In genomic region chr20:46767127-46767761, GRCh38 we compare ENCODE assay signal across 8 cellular contexts. TPM values are rescaled to one million over a fixed set of nuclear protein-coding genes. Genes with fewer than 3 reads are reported as not detected.
DNase-seq lines count a peak whose midpoint lies in the region; ATAC-seq and TF ChIP-seq lines count a peak whose summit lies in the region.

No MANE protein-coding gene starts in this region.

- 75 to 80% methylated on average over 3 to 4 of the region's 4 CpGs for WGBS in endodermal cell (ENCODE audit: insufficient coverage in 1 of 2, insufficient read length in 1 of 2), 2 experiments

- peak; percentile 68 for DNase-seq in DMS53 treated with DMSO at 0.1 percent for 48 hours (lab: John Stamatoyannopoulos, UW; ENCODE audit: unreplicated experiment)
- peak; percentile 29 for DNase-seq in HK-2 (ENCODE audit: unreplicated experiment)
- DNase-seq in endodermal cell: peak; percentile 84
- DNase-seq in renal cortical epithelial cell (ENCODE audit: low read depth): peak; percentile 27
- DNase-seq in GM19238 (ENCODE audit: insufficient read length, low spot score): no peak
- DNase-seq in globus pallidus (ENCODE audit: low spot score): no peak

- no peaks in the 10 kb centered on the region for H3K27me3 Mint-ChIP-seq in endodermal cell (ENCODE audit: insufficient read depth)

- no peak overlapping the region for H3K4me2 ChIP-seq in OCI-LY1 (ENCODE audit: low read length)

- H3F3A ChIP-seq in OCI-LY1 (ENCODE audit: insufficient read depth, low read length): no peaks in the 10 kb centered on the region

- TF ChIP-seq CTCF in OCI-LY1 (IDR thresholded peaks at IDR 0.05; ENCODE audit: low read length) (peak; percentile 79), endodermal cell (conservative IDR thresholded peaks at IDR 0.05) (peak; percentile 93)

- H3K36me3 ChIP-seq in OCI-LY1 (ENCODE audit: insufficient read depth, low read length): no peaks in the 10 kb centered on the region
- H3K36me3 ChIP-seq in endodermal cell (ENCODE audit: control insufficient read depth, insufficient read depth, low read length): no peaks in the 10 kb centered on the region

- H3K79me2 ChIP-seq in OCI-LY1 (ENCODE audit: insufficient read depth, low read length): no peaks in the 10 kb centered on the region

- H3K9me3 ChIP-seq in OCI-LY1 (ENCODE audit: low read length) (no peaks in the 10 kb centered on the region), endodermal cell (ENCODE audit: control insufficient read depth, low read length) (no peaks in the 10 kb centered on the region)

- no peaks in the 10 kb centered on the region for H3K27me3 ChIP-seq in OCI-LY1 (ENCODE audit: insufficient read depth, low read length)
- no peaks in the 10 kb centered on the region for H3K27me3 ChIP-seq in endodermal cell (ENCODE audit: control insufficient read depth, insufficient read depth, low read length, poor library complexity, severe bottlenecking)

- H3K9me2 ChIP-seq in OCI-LY1 (ENCODE audit: low read depth, low read length): no peaks in the 10 kb centered on the region

- no peak for ATAC-seq in HG03457 (IDR thresholded peaks at IDR 0.05; ENCODE audit: unreplicated experiment)

- H3K4me1 Mint-ChIP-seq in endodermal cell: no peaks in the 10 kb centered on the region

- H3K9ac ChIP-seq in OCI-LY1 (ENCODE audit: low read length) (no peak overlapping the region), endodermal cell (ENCODE audit: extremely low read depth, low read length, poor library complexity, severe bottlenecking) (no peak overlapping the region)

- H3K4me3 ChIP-seq in OCI-LY1 (ENCODE audit: low read depth, low read length, poor library complexity, severe bottlenecking): no peak overlapping the region
- H3K4me3 ChIP-seq in endodermal cell (ENCODE audit: low read length): no peak overlapping the region

- H3K27ac Mint-ChIP-seq in endodermal cell: no peak overlapping the region

- H2AFZ ChIP-seq in OCI-LY1 (ENCODE audit: low read length): no peak overlapping the region

- no peaks in the 10 kb centered on the region for H3K9me3 Mint-ChIP-seq in endodermal cell

- H3K27ac ChIP-seq in OCI-LY1 (ENCODE audit: low read depth, low read length, poor library complexity, severe bottlenecking) (no peak overlapping the region), endodermal cell (ENCODE audit: low read depth, low read length) (no peak overlapping the region)

- H4K20me1 ChIP-seq in OCI-LY1 (ENCODE audit: insufficient read depth, low read length): no peaks in the 10 kb centered on the region

- no peak overlapping the region for H3K4me3 Mint-ChIP-seq in endodermal cell

- H3K36me3 Mint-ChIP-seq in endodermal cell (ENCODE audit: low read depth): no peaks in the 10 kb centered on the region

- no peaks in the 10 kb centered on the region for H3K4me1 ChIP-seq in OCI-LY1 (ENCODE audit: insufficient read depth, low read length, severe bottlenecking)
- no peaks in the 10 kb centered on the region for H3K4me1 ChIP-seq in endodermal cell (ENCODE audit: control insufficient read depth, insufficient read depth, low read length)

RNA-seq across cellular contexts. Expression of gene SLC2A10, which starts 57.8 kb away (rescaled TPM):
- total RNA-seq in endodermal cell (10 to 100 TPM; 12.4 to 19.6 TPM), renal cortical epithelial cell (8.0 and 13.9 TPM in 2 replicates)
- 9.5 TPM for polyA plus RNA-seq in endodermal cell (2013, experiment 1 of 2)
- 9.9 TPM for polyA plus RNA-seq in endodermal cell (2013, experiment 2 of 2)

Comparison
In these comparisons a context has a peak if more than half of its experiments do, and no peak if none do; other contexts are left out.
1. DNase-seq: peak in DMS53 treated with DMSO at 0.1 percent for 48 hours (single experiment), HK-2 (single experiment), endodermal cell (single experiment) and renal cortical epithelial cell (single experiment); none in GM19238 (single experiment) and globus pallidus (single experiment).